9 cellular contexts compared by ENCODE assay signal in the genomic region with DNA sequence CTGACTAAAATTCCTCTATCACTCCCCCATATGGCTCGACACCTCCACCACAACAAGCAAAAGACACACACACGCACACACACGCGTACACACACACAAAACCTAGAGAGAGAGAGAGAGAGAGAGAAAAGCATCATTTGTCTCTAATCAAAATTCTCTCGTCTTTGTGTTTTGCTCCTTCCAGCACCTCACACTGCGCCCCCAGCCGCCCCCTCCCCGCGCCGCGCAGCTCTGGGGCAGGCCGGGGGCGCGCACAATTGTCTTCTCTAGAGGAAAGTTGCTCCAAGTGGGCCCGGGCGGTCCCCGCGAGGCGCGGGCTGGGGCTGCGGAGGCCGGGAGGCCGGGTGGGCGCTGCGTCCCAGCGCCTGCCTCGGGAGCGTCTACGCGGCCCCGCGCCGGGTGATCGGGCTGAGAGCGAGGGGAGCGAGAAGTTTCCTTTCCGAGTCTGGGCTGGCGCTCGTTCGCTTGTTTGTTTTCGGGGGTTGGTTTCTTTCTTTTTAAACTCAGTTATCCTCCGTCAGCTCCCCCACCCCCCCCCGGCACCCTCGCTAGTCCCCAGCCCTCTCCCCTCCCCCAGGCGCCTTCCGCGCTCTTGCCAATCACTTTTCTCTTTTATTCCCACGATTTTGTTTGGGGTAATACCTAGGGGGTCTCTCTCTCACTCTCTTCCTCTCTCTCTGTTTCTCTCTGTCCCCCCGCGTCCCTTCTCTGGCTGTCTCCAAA. TPM values are rescaled to one million over a fixed set of nuclear protein-coding genes. Genes with fewer than 3 reads are reported as not detected.
DNase-seq lines count a peak whose midpoint lies in the region; ATAC-seq, FAIRE-seq and TF ChIP-seq lines count a peak whose summit lies in the region.
"Had no signal": no experiment of that assay in that cellular context is flagged by ENCODE, and none has a peak within 500 bp of the region (broad histone marks: within the 10 kb centered on the region; RNA-seq: fewer than 3 reads in every experiment).

No MANE protein-coding gene starts in this region.

- no peak for TF ChIP-seq RAD21 in K562 (CRISPR knock-in tag; conservative IDR thresholded peaks at IDR 0.05 in 1 of 2, IDR thresholded peaks at IDR 0.05 in 1 of 2)

- peak; percentile 7 for ATAC-seq in K562
- ATAC-seq in esophagus mucosa: no peak

- H3K9me2 ChIP-seq in GM23248 (ENCODE audit: insufficient read depth): no peaks in the 10 kb centered on the region

- H3K27ac ChIP-seq in GM23248 (peak overlapping the region; percentile 99), OCI-LY3 (ENCODE audit: low read length) (peak overlapping the region; percentile 75), K562 (ENCODE audit: extremely low read depth, low read depth, low read length) (peak overlapping the region; percentile 95)

- TF ChIP-seq EP300 in K562 (IDR thresholded peaks at IDR 0.05; ENCODE audit: low read length): no peak

- H3K4me3 ChIP-seq in GM23248 (peak overlapping the region; percentile 87), OCI-LY3 (ENCODE audit: low read length) (peak overlapping the region; percentile 85), K562 (peak overlapping the region; percentile 91)

- H4K20me1 ChIP-seq in GM23248 (ENCODE audit: insufficient read depth) (no peaks in the 10 kb centered on the region), OCI-LY3 (ENCODE audit: insufficient read depth, low read length) (peaks cover 18% of the 10 kb centered on the region; the same call in 1 of the 2 replicates), K562 (replicated peaks; ENCODE audit: control insufficient read depth, insufficient read depth, low read length) (peaks cover 21% of the 10 kb centered on the region)

- H3K9me3 ChIP-seq in GM23248 (ENCODE audit: low read depth) (no peaks in the 10 kb centered on the region), OCI-LY3 (ENCODE audit: insufficient read depth, low read length) (no peaks in the 10 kb centered on the region), K562 (replicated peaks; ENCODE audit: control insufficient read depth, insufficient read depth, low read depth, low read length) (no peaks in the 10 kb centered on the region)

- POLR2A ChIA-PET in K562 (lab: Yijun Ruan, JAX): interaction anchor here (0.7 to 1.2 kb wide), 5 partner anchors 9 to 772 kb away, joined by 3 to 4 read pairs (median 3); no protein-coding TSS in a partner anchor

- H3K36me3 ChIP-seq in GM23248 (ENCODE audit: low read depth) (no peaks in the 10 kb centered on the region), OCI-LY3 (replicated peaks; ENCODE audit: low read depth, low read length) (peaks cover 6% of the 10 kb centered on the region), K562 (ENCODE audit: control insufficient read depth, insufficient read depth, low read length) (peaks cover 54% of the 10 kb centered on the region)

- peak; percentile 9; the same call in 1 of the 2 replicates for TF ChIP-seq CTCF in OCI-LY3 (IDR thresholded peaks at IDR 0.05; ENCODE audit: low read depth, low read length)
- no peak for TF ChIP-seq CTCF in K562 (IDR thresholded peaks at IDR 0.05 in 2 of 3, conservative IDR thresholded peaks at IDR 0.05 in 1 of 3; ENCODE audit: insufficient read depth in 2 of 3, low read depth in 1 of 3, low read length in 3 of 3)

- H3K9ac ChIP-seq in GM23248 (peak overlapping the region; percentile 99), OCI-LY3 (ENCODE audit: low read length) (peak overlapping the region; percentile 92), K562 (ENCODE audit: insufficient read depth in 1 of 2, low read depth in 2 of 2, low read length in 2 of 2) (peak overlapping the region; percentile 96 to 97)

- H3K79me2 ChIP-seq in GM23248 (ENCODE audit: insufficient read depth) (peaks cover 83% of the 10 kb centered on the region), OCI-LY3 (ENCODE audit: low read length) (peaks cover 53% of the 10 kb centered on the region), K562 (ENCODE audit: control insufficient read depth, insufficient read depth, low read length) (peaks cover 96% of the 10 kb centered on the region)

- BruUV-seq in K562 (replicated peaks; lab: Mats Ljungman, UMichigan): no TSS peak

- peak; percentile 63 for FAIRE-seq in K562 (lab: Jason Lieb, UNC)
- FAIRE-seq: TTC549 had no signal

- intact Hi-C loops in K562 (cut with micrococcal nuclease): no loop called here

- H3K4me1 ChIP-seq in GM23248 (ENCODE audit: insufficient read depth) (peaks cover 57% of the 10 kb centered on the region), OCI-LY3 (ENCODE audit: low read length) (peaks cover 65% of the 10 kb centered on the region), K562 (replicated peaks in 1 of 2; ENCODE audit: control insufficient read depth in 2 of 2, insufficient read depth in 2 of 2, low read length in 2 of 2) (peaks cover 18 to 38% of the 10 kb centered on the region in 2 experiments)

- in situ Hi-C loops in GM23248 (cut with MboI) (loop anchor here (10.0 kb wide), 1 partner anchor 571 kb away; no protein-coding TSS in a partner anchor), K562 (cut with MboI) (no loop called here)

- DNase-seq in GM23248: peak; percentile 76
- peak; percentile 32 to 61 (median 42) for DNase-seq in K562 (ENCODE audit: extremely low read depth in 1 of 4, low spot score in 3 of 4)
- peak; percentile 73 for DNase-seq in kidney glomerular epithelial cell (lab: John Stamatoyannopoulos, UW)
- DNase-seq in stimulated activated CD4-positive, alpha-beta T cell treated with anti-CD3 and anti-CD28 coated beads, Interleukin-4, amount 100 ng/mL, for 24 hours: peak; percentile 30
- no peak for DNase-seq in NCI-H2196 (lab: John Stamatoyannopoulos, UW; ENCODE audit: unreplicated experiment)
- no peak for DNase-seq in NCI-H146 (lab: John Stamatoyannopoulos, UW)

- no peaks in the 10 kb centered on the region for H3K9me1 ChIP-seq in K562 (ENCODE audit: control insufficient read depth, insufficient read depth, low read length)

- peak overlapping the region; percentile 96 for H3K4me2 ChIP-seq in GM23248 (ENCODE audit: unreplicated experiment)
- H3K4me2 ChIP-seq in OCI-LY3 (ENCODE audit: low read length): peak overlapping the region; percentile 96
- H3K4me2 ChIP-seq in K562 (ENCODE audit: insufficient read depth, low read length): peak overlapping the region; percentile 80

- 0 to 1% methylated on average over 41 to 50 of the region's 50 CpGs for WGBS in GM23248 (ENCODE audit: low coverage in 1 of 2, low lambda C conversion rate in 2 of 2, missing lambda C conversion rate in 2 of 2), 2 experiments
- 0% methylated on average over 23 of the region's 50 CpGs for WGBS in K562 (ENCODE audit: insufficient coverage, low coverage, missing lambda C conversion rate)

- peak; percentile 33; the same call in 1 of the 2 replicates for TF ChIP-seq POLR2A in K562 (conservative IDR thresholded peaks at IDR 0.05)

- peaks cover 44% of the 10 kb centered on the region for H3F3A ChIP-seq in GM23248 (ENCODE audit: insufficient read depth)

- CTCF ChIA-PET in K562 (lab: Yijun Ruan, JAX; ENCODE audit: low intra/inter-chr PET ratio): no interaction called here

- H3K27me3 ChIP-seq in GM23248 (replicated peaks; ENCODE audit: insufficient read depth) (no peaks in the 10 kb centered on the region), OCI-LY3 (ENCODE audit: low read depth, low read length) (peaks cover 46% of the 10 kb centered on the region), K562 (ENCODE audit: control insufficient read depth in 2 of 2, insufficient read depth in 2 of 2, low read length in 2 of 2) (no peaks in the 10 kb centered on the region)

- H2AFZ ChIP-seq in GM23248 (peak overlapping the region; percentile 64), OCI-LY3 (ENCODE audit: low read depth, low read length) (0 out of 2 replicates have a peak overlapping the region, but pooled peaks have one; percentile 25), K562 (ENCODE audit: low read depth, low read length) (no peak overlapping the region)

TF ChIP-seq in K562, 482 proteins besides CTCF, POLR2A, EP300 and RAD21 (continues in another document):
- TF ChIP-seq NRF1 (conservative IDR thresholded peaks at IDR 0.05 in 1 of 2, IDR thresholded peaks at IDR 0.05 in 1 of 2): no peak; a peak in 1 of 4 replicates
- TF ChIP-seq, protein P1, sequence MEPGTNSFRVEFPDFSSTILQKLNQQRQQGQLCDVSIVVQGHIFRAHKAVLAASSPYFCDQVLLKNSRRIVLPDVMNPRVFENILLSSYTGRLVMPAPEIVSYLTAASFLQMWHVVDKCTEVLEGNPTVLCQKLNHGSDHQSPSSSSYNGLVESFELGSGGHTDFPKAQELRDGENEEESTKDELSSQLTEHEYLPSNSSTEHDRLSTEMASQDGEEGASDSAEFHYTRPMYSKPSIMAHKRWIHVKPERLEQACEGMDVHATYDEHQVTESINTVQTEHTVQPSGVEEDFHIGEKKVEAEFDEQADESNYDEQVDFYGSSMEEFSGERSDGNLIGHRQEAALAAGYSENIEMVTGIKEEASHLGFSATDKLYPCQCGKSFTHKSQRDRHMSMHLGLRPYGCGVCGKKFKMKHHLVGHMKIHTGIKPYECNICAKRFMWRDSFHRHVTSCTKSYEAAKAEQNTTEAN (CRISPR knock-in tag; IDR thresholded peaks at IDR 0.05): no peak
- TF ChIP-seq ZNF766 (CRISPR knock-in tag; conservative IDR thresholded peaks at IDR 0.05): no peak
- TF ChIP-seq ZNF12 (CRISPR knock-in tag; IDR thresholded peaks at IDR 0.05): no peak
- TF ChIP-seq TCF7 (IDR thresholded peaks at IDR 0.05; ENCODE audit: borderline replicate concordance): no peak
- TF ChIP-seq TSC22D4 (tag; IDR thresholded peaks at IDR 0.05): no peak

RNA-seq across cellular contexts. Expression of a gene that starts 4.1 kb away (rescaled TPM):
- 36.4 and 46.8 TPM in 2 replicates for total RNA-seq in GM23248 (2014; rRNA removed; shearing (Covaris generic))
- polyA plus RNA-seq in GM23248 (2016; fragmentation: Nextera tagmentation; extraction: Ambion mirVana): 25.6 and 26.2 TPM in 2 replicates
- total RNA-seq in K562 (2011; cell fraction: chromatin; rRNA removed; ENCODE audit: low replicate concordance): 342 and 614 TPM in 2 replicates
- total RNA-seq in K562 (2011; cell fraction: nucleolus; rRNA removed): 113 and 153 TPM in 2 replicates
- total RNA-seq in K562 (2011; cell fraction: nucleoplasm; rRNA removed): 327 and 692 TPM in 2 replicates
- total RNA-seq in K562 (2014; rRNA removed): 65.0 and 72.3 TPM in 2 replicates
- 87.9 and 96.2 TPM in 2 replicates for total RNA-seq in K562 (2014; rRNA removed; fragmentation: Illumina TruSeq; extraction: Trizol)
- total RNA-seq in K562 (2015; rRNA removed; fragmentation: Illumina TruSeq; extraction: Trizol): 82.2 and 85.8 TPM in 2 replicates
- 101 and 113 TPM in 2 replicates for total RNA-seq in K562 (2021)
- 66.9 and 73.3 TPM in 2 replicates for polyA plus RNA-seq in K562 (2011; rRNA removed)
- 37.5 and 39.9 TPM in 2 replicates for polyA plus RNA-seq in K562 (2011; cell fraction: cytosol; rRNA removed)
- polyA plus RNA-seq in K562 (2011; cell fraction: nucleus; rRNA removed): 143 and 148 TPM in 2 replicates
- polyA plus RNA-seq in K562 (2012): 33.6 and 40.1 TPM in 2 replicates
- polyA plus RNA-seq in K562 (2014; fragmentation: Illumina TruSeq; extraction: Trizol): 52.2 and 57.2 TPM in 2 replicates
- polyA plus RNA-seq in K562 (2014; fragmentation: Nextera tagmentation; extraction: Ambion mirVana): 10 to 100 TPM; 15.1 to 30.1 TPM
- 46.5 and 50.2 TPM in 2 replicates for polyA plus RNA-seq in K562 (2014; rRNA removed)
- polyA minus RNA-seq in K562 (2011; rRNA and poly(A)+ RNA removed): 369 and 399 TPM in 2 replicates
- 41.4 and 51.2 TPM in 2 replicates for polyA minus RNA-seq in K562 (2011; cell fraction: cytosol; rRNA and poly(A)+ RNA removed)
- 431 and 576 TPM in 2 replicates for polyA minus RNA-seq in K562 (2011; cell fraction: nucleus; rRNA and poly(A)+ RNA removed)
- 6.5 TPM for total RNA-seq in esophagus mucosa

Comparison
In these comparisons a context has a peak if more than half of its experiments do, and no peak if none do; other contexts are left out.
1. DNase-seq: peak in GM23248 (single experiment), K562 (4 of 4), kidney glomerular epithelial cell (single experiment) and stimulated activated CD4-positive, alpha-beta T cell treated with anti-CD3 and anti-CD28 coated beads, Interleukin-4, amount 100 ng/mL, for 24 hours (single experiment); none in NCI-H2196 (single experiment) and NCI-H146 (single experiment).
2. Peak in every context shown above with its lines, with median percentiles within 50 percentile points of each other: H3K27ac ChIP-seq, H3K4me2 ChIP-seq, H3K4me3 ChIP-seq and H3K9ac ChIP-seq.